Comparison of ENCODE assay signal across 1 cellular context in genomic region chr13:52102423-52102822, GRCh38. TPM values are rescaled to one million over a fixed set of nuclear protein-coding genes. Genes with fewer than 3 reads are reported as not detected.
"Had no signal": no experiment of that assay in that cellular context is flagged by ENCODE, and none has a peak within 500 bp of the region (broad histone marks: within the 10 kb centered on the region; RNA-seq: fewer than 3 reads in every experiment).

No MANE protein-coding gene starts in this region.

RNA-seq across cellular contexts. Expression of gene NEK5, which starts 26.4 kb away (rescaled TPM):
- total RNA-seq: GM23248 had no signal
